In the genomic region with DNA sequence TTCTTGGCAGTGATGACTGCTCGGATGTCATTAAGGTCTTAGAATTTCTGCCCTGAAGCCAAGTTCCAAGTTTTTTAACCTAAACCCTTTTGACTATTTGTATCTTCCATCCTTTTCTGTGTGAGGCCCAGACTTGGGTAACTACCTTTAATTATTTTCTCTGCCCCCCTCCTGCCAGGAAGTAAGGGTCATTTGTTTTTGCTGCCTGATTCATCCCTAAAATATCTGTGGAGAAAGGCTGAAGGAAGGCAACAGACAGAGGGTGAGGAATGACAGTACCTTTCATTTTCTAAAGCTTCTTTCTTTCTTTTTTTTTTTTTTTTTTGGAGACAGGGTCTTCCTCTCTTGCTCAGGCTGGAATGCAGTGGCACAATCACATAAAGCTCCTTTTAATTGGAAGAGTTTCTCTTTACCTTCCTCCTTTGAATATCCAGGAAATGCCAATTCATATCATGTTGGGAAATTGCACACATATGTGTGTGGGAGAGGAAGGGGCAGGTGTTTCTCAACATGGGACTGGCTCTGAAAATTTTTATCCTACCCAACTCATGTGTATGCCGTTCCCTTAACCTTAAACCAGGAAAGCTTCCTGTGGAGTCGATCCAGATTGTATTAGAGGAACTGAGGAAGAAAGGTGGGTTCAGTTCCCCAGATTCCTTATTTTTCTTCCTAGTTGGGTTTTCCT, we compare ENCODE assay signal across 8 cellular contexts. TPM values are rescaled to one million over a fixed set of nuclear protein-coding genes. Genes with fewer than 3 reads are reported as not detected.
A peak's percentile ranks its signal among the peaks of the same experiment; 100 is the strongest.
DNase-seq lines count a peak whose midpoint lies in the region; ATAC-seq and TF ChIP-seq lines count a peak whose summit lies in the region.

No MANE protein-coding gene starts in this region.

- peak overlapping the region; percentile 87 for H3K27ac ChIP-seq in mammary epithelial cell (ENCODE audit: insufficient read depth, low read depth, low read length)
- H3K27ac ChIP-seq in mucosa of rectum (ENCODE audit: low read depth in 2 of 2, low read length in 2 of 2) = peak overlapping the region in 1 of 2 donors; percentile 78

- H3K9ac ChIP-seq in mammary epithelial cell (ENCODE audit: insufficient read depth, low read length) (peak overlapping the region; percentile 85), mucosa of rectum (ENCODE audit: low read depth in 1 of 2, low read length in 2 of 2) (peak overlapping the region; percentile 89 to 99)

- dilution Hi-C loops in mammary epithelial cell (cut with HindIII; ENCODE audit: low sequenced_read_pairs) = no loop called here

- H3K36me3 ChIP-seq in mammary epithelial cell (ENCODE audit: insufficient read depth, low read length) (peaks cover 14% of the 10 kb centered on the region), mucosa of rectum (ENCODE audit: control insufficient read depth in 2 of 2, insufficient read depth in 2 of 2, low read length in 2 of 2) (peaks cover 14 to 35% of the 10 kb centered on the region in 2 donors)

- H3K27me3 ChIP-seq in mammary epithelial cell (ENCODE audit: insufficient read depth, low read length) (no peaks in the 10 kb centered on the region), mucosa of rectum (ENCODE audit: control insufficient read depth in 2 of 2, insufficient read depth in 2 of 2, low read length in 2 of 2) (no peaks in the 10 kb centered on the region)

- H3K9me3 ChIP-seq in mammary epithelial cell (replicated peaks; ENCODE audit: insufficient read depth, low read length) (no peaks in the 10 kb centered on the region), mucosa of rectum (ENCODE audit: control insufficient read depth in 2 of 2, low read length in 2 of 2) (no peaks in the 10 kb centered on the region)

- 67% methylated on average over 3 of the region's 3 CpGs for WGBS in mammary epithelial cell (ENCODE audit: low coverage, missing lambda C conversion rate)

- H3K4me1 ChIP-seq in mammary epithelial cell (ENCODE audit: insufficient read depth, low read length) (peaks cover 11% of the 10 kb centered on the region), mucosa of rectum (ENCODE audit: control insufficient read depth in 2 of 2, insufficient read depth in 2 of 2, low read length in 2 of 2) (peaks cover 15 to 22% of the 10 kb centered on the region in 2 donors)

- no peak for TF ChIP-seq CTCF in AG09309 (IDR thresholded peaks at IDR 0.05; ENCODE audit: control insufficient read depth, insufficient read depth, low read depth, low read length, missing control alignments)
- no peak for TF ChIP-seq CTCF in mammary epithelial cell (conservative IDR thresholded peaks at IDR 0.05 in 1 of 2, IDR thresholded peaks at IDR 0.05 in 1 of 2; ENCODE audit: extremely low read depth in 1 of 2, insufficient read depth in 1 of 2, low read depth in 1 of 2, low read length in 2 of 2)

- DNase-seq in AG09309 (ENCODE audit: low read depth) (no peak), mammary epithelial cell (peak; percentile 37), cerebellum (ENCODE audit: low spot score) (no peak), left colon (no peak), OCI-M2 (lab: John Stamatoyannopoulos, UW; ENCODE audit: unreplicated experiment) (no peak), NCI-H1105 (lab: John Stamatoyannopoulos, UW) (no peak)

- TF ChIP-seq RAD21 in Ishikawa (IDR thresholded peaks at IDR 0.05; ENCODE audit: low read depth) = no peak

- peaks cover 16% of the 10 kb centered on the region for H3K79me2 ChIP-seq in mammary epithelial cell (ENCODE audit: insufficient read depth, low read length)

- ATAC-seq in left colon = no peak

- H4K20me1 ChIP-seq in mammary epithelial cell (ENCODE audit: insufficient read depth, low read length) = no peaks in the 10 kb centered on the region

- no TSS peak for BruUV-seq in mammary epithelial cell (replicated peaks; lab: Mats Ljungman, UMichigan)

- peak overlapping the region; percentile 88 for H3K4me2 ChIP-seq in mammary epithelial cell (ENCODE audit: insufficient read depth, low read depth, low read length)

- peak overlapping the region; percentile 97 for H2AFZ ChIP-seq in mammary epithelial cell (ENCODE audit: low read depth, low read length)

- CTCF ChIA-PET in mammary epithelial cell (lab: Charles Lee; ENCODE audit: low non-redundant PET) = interaction anchor here (1.4 kb wide), 1 partner anchor 11 kb away, joined by 6 read pairs; no protein-coding TSS in a partner anchor

- intact Hi-C loops in mammary epithelial cell (cut with micrococcal nuclease) (no loop called here), left colon (cut with DNase I, micrococcal nuclease) (no loop called here)

- in situ Hi-C loops in mammary epithelial cell (cut with MboI; ENCODE audit: low sequenced_read_pairs in 2 of 2) = loop anchor here in 1 of 2 donors (5.0 kb wide), 1 partner anchor 48 kb away; the partner anchor contains the start of gene BECN1

- peak; percentile 20; the same call in 1 of the 2 replicates for TF ChIP-seq EP300 in Ishikawa (IDR thresholded peaks at IDR 0.05; ENCODE audit: borderline replicate concordance)

- peak overlapping the region; percentile 96 for H3K4me3 ChIP-seq in AG09309 (ENCODE audit: control insufficient read depth, low read depth, low read length)
- H3K4me3 ChIP-seq in mammary epithelial cell (replicated peaks in 1 of 3; ENCODE audit: insufficient read depth in 1 of 3, low read depth in 2 of 3, low read length in 3 of 3) = peak overlapping the region; percentile 65 to 84 (median 78)
- peak overlapping the region; percentile 95 to 98 for H3K4me3 ChIP-seq in mucosa of rectum (ENCODE audit: low read length in 2 of 2)

TF ChIP-seq in Ishikawa, 13 proteins besides CTCF, POLR2A, EP300 and RAD21:
- TF ChIP-seq FOXM1 (IDR thresholded peaks at IDR 0.05; ENCODE audit: borderline replicate concordance, low read depth) (no peak), CEBPB (IDR thresholded peaks at IDR 0.05) (0 out of 2 replicates have a peak, but pooled peaks have one; percentile 1), TEAD4 (IDR thresholded peaks at IDR 0.05) (0 out of 2 replicates have a peak, but pooled peaks have one; percentile 9), CREB1 (IDR thresholded peaks at IDR 0.05; ENCODE audit: low read depth) (no peak)

RNA-seq across cellular contexts. Expression of gene VPS25, which starts 1.0 kb away (rescaled TPM):
- total RNA-seq in mammary epithelial cell (10 to 100 TPM; 58.0 to 83.6 TPM), cerebellum (24.5 TPM), left colon (10 to 100 TPM; 81.5 to 83.6 TPM)
- polyA plus RNA-seq in mammary epithelial cell = 134 TPM
- polyA minus RNA-seq in mammary epithelial cell = 98.6 TPM

RNA-seq across cellular contexts. Expression of gene WNK4, which starts 6.2 kb away (rescaled TPM):
- total RNA-seq in mammary epithelial cell (under 1 TPM in 1 of 2 donors, not detected in 1; 0.75 TPM), cerebellum (0.82 TPM), left colon (10 to 100 TPM; 32.7 to 41.2 TPM)
- 0.11 TPM for polyA plus RNA-seq in mammary epithelial cell
- not detected for polyA minus RNA-seq in mammary epithelial cell

RNA-seq across cellular contexts. Expression of gene RAMP2, which starts 13.2 kb away (rescaled TPM):
- total RNA-seq in mammary epithelial cell = not detected
- 0.08 TPM for polyA plus RNA-seq in mammary epithelial cell
- polyA minus RNA-seq in mammary epithelial cell = not detected
- total RNA-seq in cerebellum = 8.7 TPM
- 1 to 10 TPM; 5.0 to 7.7 TPM for total RNA-seq in left colon

RNA-seq across cellular contexts. Expression of gene COA3, which starts 24.3 kb away (rescaled TPM):
- total RNA-seq in mammary epithelial cell (10 to 100 TPM; 31.5 to 49.1 TPM), cerebellum (60.6 TPM), left colon (100 to 1,000 TPM; 142 to 167 TPM)
- polyA plus RNA-seq in mammary epithelial cell = 96.7 TPM
- polyA minus RNA-seq in mammary epithelial cell = 107 TPM

RNA-seq across cellular contexts. Expression of gene CNTD1, which starts 24.5 kb away (rescaled TPM):
- under 1 TPM in 1 of 2 donors, not detected in 1; under 0.01 TPM for total RNA-seq in mammary epithelial cell
- not detected for polyA plus RNA-seq in mammary epithelial cell
- not detected for polyA minus RNA-seq in mammary epithelial cell
- 0.54 TPM for total RNA-seq in cerebellum
- total RNA-seq in left colon = 1 to 10 TPM; 1.2 to 2.4 TPM

Comparison
In these comparisons a context has a peak if more than half of its experiments do, and no peak if none do; other contexts are left out.
1. RNA of gene WNK4, which starts 6.2 kb away (total RNA-seq): 32.7 to 41.2 TPM in left colon; 0.82 TPM in cerebellum (single experiment) and 0.75 TPM in mammary epithelial cell; every median in the first group is over 10 times any median in the second.
2. Peak in every context shown above with its lines, with median percentiles within 50 percentile points of each other: H3K4me3 ChIP-seq.